ENCODE assay signal across 9 cellular contexts in genomic region chr14:74616996-74617700, GRCh38. TPM values are rescaled to one million over a fixed set of nuclear protein-coding genes. Genes with fewer than 3 reads are reported as not detected.
DNase-seq lines count a peak whose midpoint lies in the region; ATAC-seq and TF ChIP-seq lines count a peak whose summit lies in the region.
"Had no signal": no experiment of that assay in that cellular context is flagged by ENCODE, and none has a peak within 500 bp of the region (broad histone marks: within the 10 kb centered on the region; RNA-seq: fewer than 3 reads in every experiment).

No MANE protein-coding gene starts in this region.

- H3K4me1 ChIP-seq in BLaER1 treated with 17β-estradiol and CSF1 and Interleukin-3, amounts not matched to agents 10 nM and 100 nM, result peaks cover 81 to 97% (median 93%) of the 10 kb centered on the region in 10 experiments
- H3K4me1 ChIP-seq in HUES48 (ENCODE audit: control insufficient read depth, insufficient read depth, low read length), result peaks cover 11% of the 10 kb centered on the region

- peaks cover 2 to 23% (median 14%) of the 10 kb centered on the region in 11 experiments for H3K27me3 ChIP-seq in BLaER1 treated with 17β-estradiol and CSF1 and Interleukin-3, amounts not matched to agents 10 nM and 100 nM
- H3K27me3 ChIP-seq in HUES48 (ENCODE audit: control insufficient read depth, insufficient read depth, low read length) (peaks cover 3% of the 10 kb centered on the region), brain microvascular endothelial cell (replicated peaks) (no peaks in the 10 kb centered on the region)

- peak overlapping the region in 5 of 11 experiments; percentile 5 to 62 (median 42); a peak in 6 of 22 replicates for H3K9ac ChIP-seq in BLaER1 treated with 17β-estradiol and CSF1 and Interleukin-3, amounts not matched to agents 10 nM and 100 nM
- H3K9ac ChIP-seq in HUES48 (ENCODE audit: low read depth, low read length), result no peak overlapping the region

- POLR2A ChIA-PET in naive thymus-derived CD8-positive, alpha-beta T cell (lab: Charles Lee), result interaction anchor here (0.5 to 2.2 kb wide), 8 partner anchors 17 to 297 kb away, joined by 3 to 5 read pairs (median 4); partner anchors contain the start of genes AREL1, FCF1, ISCA2 and NPC2

- H3K27ac ChIP-seq in BLaER1 treated with 17β-estradiol and CSF1 and Interleukin-3, amounts not matched to agents 10 nM and 100 nM, result peak overlapping the region in 10 of 11 experiments; percentile 16 to 77 (median 74); a peak in 19 of 22 replicates
- H3K27ac ChIP-seq in HUES48 (ENCODE audit: low read depth, low read length) (peak overlapping the region; percentile 77), brain microvascular endothelial cell (peak overlapping the region; percentile 93), substantia nigra (ENCODE audit: low read depth, low read length, poor library complexity, severe bottlenecking) (no peak overlapping the region)

- no peaks in the 10 kb centered on the region for H3K36me3 Mint-ChIP-seq in naive thymus-derived CD8-positive, alpha-beta T cell

- ATAC-seq in naive thymus-derived CD8-positive, alpha-beta T cell, result no peak

- H3K27me3 Mint-ChIP-seq in naive thymus-derived CD8-positive, alpha-beta T cell, result peaks cover 0 to 5% (median 0%) of the 10 kb centered on the region in 5 donors

- no peak for TF ChIP-seq CTCF in brain microvascular endothelial cell (IDR thresholded peaks at IDR 0.05; ENCODE audit: low read depth, low read length, missing control alignments)

- DNase-seq in brain microvascular endothelial cell (peak; percentile 26), NCI-H2107 treated with DMSO at 0.1 percent for 48 hours (lab: John Stamatoyannopoulos, UW; ENCODE audit: unreplicated experiment) (no peak), substantia nigra (lab: John Stamatoyannopoulos, UW) (no peak), NCI-H510A treated with DMSO at 0.1 percent for 48 hours (lab: John Stamatoyannopoulos, UW) (no peak)
- DNase-seq in naive thymus-derived CD8-positive, alpha-beta T cell, result no peak
- no peak for DNase-seq in stimulated activated CD4-positive, alpha-beta T cell treated with anti-CD3 and anti-CD28 coated beads, Interleukin-2, amount 100 ng/mL, for 48 hours
- DNase-seq: NCI-H1092 treated with DMSO at 0.1 percent for 48 hours had no signal

- H3K4me3 Mint-ChIP-seq in naive thymus-derived CD8-positive, alpha-beta T cell, result peak overlapping the region in 6 of 10 donors; percentile 45 to 87 (median 82)

- peaks cover 0 to 11% (median 0%) of the 10 kb centered on the region in 11 experiments; a peak in 4 of 22 replicates for H4K20me1 ChIP-seq in BLaER1 treated with 17β-estradiol and CSF1 and Interleukin-3, amounts not matched to agents 10 nM and 100 nM

- H3K9me3 ChIP-seq in BLaER1 treated with 17β-estradiol and CSF1 and Interleukin-3, amounts not matched to agents 10 nM and 100 nM (replicated peaks in 1 of 11), result no peaks in the 10 kb centered on the region
- H3K9me3 ChIP-seq in HUES48 (ENCODE audit: control insufficient read depth, insufficient read depth, low read length), result no peaks in the 10 kb centered on the region

- peak overlapping the region in 7 of 10 donors; percentile 52 to 98 (median 89) for H3K27ac Mint-ChIP-seq in naive thymus-derived CD8-positive, alpha-beta T cell

- no peaks in the 10 kb centered on the region for H3K9me3 Mint-ChIP-seq in naive thymus-derived CD8-positive, alpha-beta T cell

- no peaks in the 10 kb centered on the region for H3K36me3 ChIP-seq in BLaER1 treated with 17β-estradiol and CSF1 and Interleukin-3, amounts not matched to agents 10 nM and 100 nM
- no peaks in the 10 kb centered on the region for H3K36me3 ChIP-seq in HUES48 (ENCODE audit: control insufficient read depth, insufficient read depth, low read length)
- no peaks in the 10 kb centered on the region for H3K36me3 ChIP-seq in brain microvascular endothelial cell (replicated peaks)

- peak overlapping the region; percentile 74 to 98 (median 96); a peak in 21 of 22 replicates for H3K4me2 ChIP-seq in BLaER1 treated with 17β-estradiol and CSF1 and Interleukin-3, amounts not matched to agents 10 nM and 100 nM

- H3K4me3 ChIP-seq in BLaER1 treated with 17β-estradiol and CSF1 and Interleukin-3, amounts not matched to agents 10 nM and 100 nM, result no peak overlapping the region
- H3K4me3 ChIP-seq in HUES48 (ENCODE audit: low read depth, low read length) (no peak overlapping the region), brain microvascular endothelial cell (ENCODE audit: low read depth, low read length) (no peak overlapping the region)

- in situ Hi-C loops in brain microvascular endothelial cell (cut with HindIII; ENCODE audit: low pct_ligation_motif_present, low sequenced_read_pairs), result no loop called here

- H3K4me1 Mint-ChIP-seq in naive thymus-derived CD8-positive, alpha-beta T cell, result peaks cover 37 to 76% (median 64%) of the 10 kb centered on the region in 4 donors

RNA-seq across cellular contexts. Expression of gene LTBP2, which starts 5.1 kb away (rescaled TPM):
- total RNA-seq in naive thymus-derived CD8-positive, alpha-beta T cell, result under 1 TPM; 0.55 to 0.60 TPM
- polyA plus RNA-seq in naive thymus-derived CD8-positive, alpha-beta T cell, result under 1 TPM; 0.06 to 0.65 (median 0.47) TPM
